25 cellular contexts compared by ENCODE assay signal in genomic region chr18:4638680-4639079, GRCh38.
"Had no signal": no experiment of that assay in that cellular context is flagged by ENCODE, and none has a peak within 500 bp of the region (broad histone marks: within the 10 kb centered on the region; RNA-seq: fewer than 3 reads in every experiment).

No MANE protein-coding gene starts in this region.

- H3K4me3 ChIP-seq: esophagus muscularis mucosa, heart right ventricle, left lung, mucosa of descending colon, pancreas, right lobe of liver, thoracic aorta, transverse colon, upper lobe of right lung, vagina had no signal

- ATAC-seq: foreskin keratinocyte; heart right ventricle; left cardiac atrium; left lung; mucosa of descending colon; natural killer cell treated with Interleukin-12 subunit alpha and Interleukin-12 subunit beta and Interleukin-15 and Interleukin-18, amount 100 ng/mL, for 72 hours; pancreas; right lobe of liver; stimulated activated naive B cell treated with anti-CD40 and anti-IgM and Interleukin-4, amounts not matched to agents 10 μg/mL and 1 μg/mL and 100 μg/mL, for 72 hours; upper lobe of right lung had no signal

- H3K9me3 ChIP-seq: esophagus muscularis mucosa, neutrophil, pancreas, right lobe of liver, thoracic aorta, upper lobe of right lung, vagina had no signal

- H3K27me3 ChIP-seq: esophagus muscularis mucosa, heart right ventricle, left lung, neutrophil, pancreas, right lobe of liver, transverse colon, upper lobe of right lung, vagina had no signal

- H3K27ac ChIP-seq: epithelial cell of prostate, esophagus muscularis mucosa, foreskin keratinocyte, heart right ventricle, left lung, neutrophil, pancreas, right lobe of liver, thoracic aorta, transverse colon, upper lobe of right lung, vagina had no signal

- H3K4me1 ChIP-seq: esophagus muscularis mucosa, foreskin keratinocyte, heart right ventricle, left lung, pancreas, right lobe of liver, transverse colon, upper lobe of right lung, vagina had no signal

- DNase-seq: effector CD8-positive, alpha-beta T cell; endodermal cell; foreskin keratinocyte; glutamatergic neuron; heart right ventricle; hippocampal formation; left cardiac atrium; left lung; mesenchymal stem cell; mucosa of descending colon; naive B cell; pancreas; right lobe of liver; small intestine; stimulated activated CD4-positive, alpha-beta T cell treated with anti-CD3 and anti-CD28 coated beads, Interleukin-15, amount 100 ng/mL, for 24 hours; stimulated activated CD4-positive, alpha-beta T cell treated with anti-CD3 and anti-CD28 coated beads, Interleukin-2, amount 100 ng/mL, for 48 hours; stimulated activated naive B cell treated with anti-CD40 and anti-IgM and Interleukin-4, amounts not matched to agents 10 μg/mL and 1 μg/mL and 100 μg/mL, for 72 hours; transverse colon; upper lobe of right lung had no signal

- H3K36me3 ChIP-seq: esophagus muscularis mucosa, heart right ventricle, left lung, neutrophil, pancreas, right lobe of liver, thoracic aorta, transverse colon, upper lobe of right lung, vagina had no signal
